ENCODE assay signal across 16 cellular contexts in genomic region chr2:134932864-134933526, GRCh38. TPM values are rescaled to one million over a fixed set of nuclear protein-coding genes. Genes with fewer than 3 reads are reported as not detected.
DNase-seq lines count a peak whose midpoint lies in the region; ATAC-seq, FAIRE-seq and TF ChIP-seq lines count a peak whose summit lies in the region.
"Had no signal": no experiment of that assay in that cellular context is flagged by ENCODE, and none has a peak within 500 bp of the region (broad histone marks: within the 10 kb centered on the region; RNA-seq: fewer than 3 reads in every experiment).

No MANE protein-coding gene starts in this region.

- H3K27ac Mint-ChIP-seq in chondrocyte (ENCODE audit: unreplicated experiment) (peak overlapping the region; percentile 73), naive B cell (peak overlapping the region in 4 of 6 donors; percentile 39 to 89 (median 83))
- H3K27ac Mint-ChIP-seq: activated B cell treated with CpG ODN at 0.5 μM for 24 hours; activated naive CD4-positive, alpha-beta T cell treated with anti-CD3 and anti-CD28 coated beads, Interleukin-2, amount 10 ng/mL, durations not matched to agents 7 days and 5 days; T-cell had no signal

- no peaks in the 10 kb centered on the region for H3K9me3 ChIP-seq in A549
- H3K9me3 ChIP-seq: gastroesophageal sphincter, tibial artery had no signal

- WGBS in A549 (ENCODE audit: missing lambda C conversion rate) = 2% methylated on average over 3 of the region's 3 CpGs

- DNase-seq in A549 (ENCODE audit: low read depth in 1 of 2, low spot score in 1 of 2) = peak; percentile 21 to 45
- no peak for DNase-seq in GM19239 (ENCODE audit: insufficient read length, low spot score)
- DNase-seq in chondrocyte (ENCODE audit: low spot score) = no peak
- no peak for DNase-seq in naive B cell
- no peak for DNase-seq in NCI-H1048 (lab: John Stamatoyannopoulos, UW)
- no peak for DNase-seq in foreskin fibroblast
- DNase-seq in DMS153 treated with DMSO at 0.1 percent for 48 hours (lab: John Stamatoyannopoulos, UW; ENCODE audit: unreplicated experiment) = no peak
- DNase-seq in CD1c-positive myeloid dendritic cell (ENCODE audit: extremely low spot score) = no peak
- DNase-seq: activated B cell treated with CpG ODN at 0.5 μM for 24 hours; activated naive CD4-positive, alpha-beta T cell treated with anti-CD3 and anti-CD28 coated beads, Interleukin-2, amount 10 ng/mL, durations not matched to agents 7 days and 5 days; central memory CD4-positive, alpha-beta T cell; NCI-H187; NCI-H69; T-cell; tibial artery had no signal

- H3K9me3 Mint-ChIP-seq in chondrocyte (ENCODE audit: low read depth) = no peaks in the 10 kb centered on the region
- H3K9me3 Mint-ChIP-seq in naive B cell = peaks cover 0 to 1% (median 0%) of the 10 kb centered on the region in 7 donors
- H3K9me3 Mint-ChIP-seq: activated B cell treated with CpG ODN at 0.5 μM for 24 hours; activated naive CD4-positive, alpha-beta T cell treated with anti-CD3 and anti-CD28 coated beads, Interleukin-2, amount 10 ng/mL, durations not matched to agents 7 days and 5 days; T-cell had no signal

- H3K27ac ChIP-seq in A549 = peak overlapping the region; percentile 70 to 78
- H3K27ac ChIP-seq: gastroesophageal sphincter, tibial artery had no signal

- peaks cover 54% of the 10 kb centered on the region for H3K4me1 ChIP-seq in A549

- no peak for TF ChIP-seq EP300 in A549 (IDR thresholded peaks at IDR 0.05)

- H3K27me3 Mint-ChIP-seq in chondrocyte (ENCODE audit: low read depth) (no peaks in the 10 kb centered on the region), naive B cell (no peaks in the 10 kb centered on the region)
- H3K27me3 Mint-ChIP-seq: activated B cell treated with CpG ODN at 0.5 μM for 24 hours; activated naive CD4-positive, alpha-beta T cell treated with anti-CD3 and anti-CD28 coated beads, Interleukin-2, amount 10 ng/mL, durations not matched to agents 7 days and 5 days; T-cell had no signal

- H3K4me3 Mint-ChIP-seq in chondrocyte (ENCODE audit: unreplicated experiment) (peak overlapping the region; percentile 36), naive B cell (peak overlapping the region in 4 of 8 donors; percentile 35 to 71 (median 62))
- H3K4me3 Mint-ChIP-seq: activated B cell treated with CpG ODN at 0.5 μM for 24 hours; activated naive CD4-positive, alpha-beta T cell treated with anti-CD3 and anti-CD28 coated beads, Interleukin-2, amount 10 ng/mL, durations not matched to agents 7 days and 5 days had no signal

- H3K4me2 ChIP-seq in A549 = peak overlapping the region; percentile 92

- TF ChIP-seq POLR2A in A549 (IDR thresholded peaks at IDR 0.05; ENCODE audit: low read length) = no peak

- TF ChIP-seq CTCF in A549 (IDR thresholded peaks at IDR 0.05) = no peak
- TF ChIP-seq CTCF in chondrocyte (IDR thresholded peaks at IDR 0.05) = no peak
- TF ChIP-seq CTCF in foreskin fibroblast (IDR thresholded peaks at IDR 0.05; ENCODE audit: low read depth, low read length) = no peak

- H3K4me3 ChIP-seq in A549 = peak overlapping the region; percentile 29; the same call in 2 of the 3 replicates
- no peak overlapping the region for H3K4me3 ChIP-seq in foreskin fibroblast (ENCODE audit: low read depth in 1 of 2, low read length in 2 of 2)
- H3K4me3 ChIP-seq: gastroesophageal sphincter, tibial artery had no signal

- no peak for TF ChIP-seq RAD21 in A549 (conservative IDR thresholded peaks at IDR 0.05 in 1 of 2, IDR thresholded peaks at IDR 0.05 in 1 of 2)

- H3K4me1 Mint-ChIP-seq in chondrocyte (ENCODE audit: low read depth) (peaks cover 44% of the 10 kb centered on the region), naive B cell (peaks cover 39 to 65% (median 57%) of the 10 kb centered on the region in 3 donors)

- ATAC-seq in A549 (peak; percentile 81 to 85), naive B cell (ENCODE audit: low read depth in 2 of 2) (no peak)
- ATAC-seq: gastroesophageal sphincter, T-cell had no signal

- POLR2A ChIA-PET in A549 (lab: Yijun Ruan, JAX) = interaction anchor here (1.5 kb wide), 1 partner anchor 15 kb away, joined by 8 read pairs; the partner anchor contains the start of gene CCNT2

- H3K36me3 Mint-ChIP-seq in chondrocyte (ENCODE audit: low read depth) = peaks cover 2% of the 10 kb centered on the region
- H3K36me3 Mint-ChIP-seq in naive B cell = peaks cover 8 to 9% of the 10 kb centered on the region in 2 donors

- CTCF ChIA-PET in A549 (lab: Yijun Ruan, JAX) = no interaction called here

- no peak for FAIRE-seq in A549 (lab: Jason Lieb, UNC)
- FAIRE-seq in GM19239 (lab: Jason Lieb, UNC) = peak; percentile 67

TF ChIP-seq in A549, 52 proteins besides CTCF, POLR2A, EP300 and RAD21:
- TF ChIP-seq KDM5A (IDR thresholded peaks at IDR 0.05) = no peak
- peak; percentile 67; the same call in 1 of the 2 replicates for TF ChIP-seq ESRRA (IDR thresholded peaks at IDR 0.05; ENCODE audit: borderline replicate concordance, low read length)
- no peak for TF ChIP-seq HDAC2 (IDR thresholded peaks at IDR 0.05)

RNA-seq across cellular contexts. Expression of gene CCNT2, which starts 14.4 kb away (rescaled TPM):
- polyA plus RNA-seq in A549 (2011; rRNA removed) (20.7 and 24.4 TPM in 2 replicates), A549 (2017; fragmentation: RNase III; extraction: RNeasy Plus Mini Kit Qiagen cat#74134 plus additional on column Dnase treatment) (12.6 to 14.8 TPM (median 12.8 TPM) in 3 replicates), naive B cell (ENCODE audit: low read depth in 6 of 6) (10 to 100 TPM; 28.9 to 37.3 (median 33.3) TPM)
- polyA plus RNA-seq in A549 (2012; cell fraction: cytosol; rRNA removed) = 4.1 and 4.6 TPM in 2 replicates
- 9.5 and 11.5 TPM in 2 replicates for polyA plus RNA-seq in A549 (2012; cell fraction: nucleus; rRNA removed)
- polyA minus RNA-seq in A549 (2011; rRNA and poly(A)+ RNA removed) = 20.7 and 23.0 TPM in 2 replicates
- 29.2 to 31.5 TPM (median 30.6 TPM) in 3 replicates for total RNA-seq in chondrocyte

Comparison
In these comparisons a context has a peak if more than half of its experiments do, and no peak if none do; other contexts are left out.
1. ATAC-seq: peak in A549 (2 of 2); none in naive B cell (0 of 2).
2. DNase-seq: peak in A549 (2 of 2); none in GM19239 (single experiment), chondrocyte (single experiment), naive B cell (single experiment), NCI-H1048 (single experiment), foreskin fibroblast (0 of 2), DMS153 treated with DMSO at 0.1 percent for 48 hours (single experiment) and CD1c-positive myeloid dendritic cell (single experiment).